Comparison of ENCODE assay signal across 1 cellular context in genomic region chr1:164613176-164613575, GRCh38.
TF ChIP-seq lines count a peak whose summit lies in the region.

No MANE protein-coding gene starts in this region.

TF ChIP-seq in HepG2, 621 proteins besides CTCF, POLR2A, EP300 and RAD21:
- TF ChIP-seq MAFF (IDR thresholded peaks at IDR 0.05; ENCODE audit: low read depth, low read length) (peak; percentile 84), XRCC5 (optimal IDR thresholded peaks at IDR 0.05; ENCODE audit: low read length) (no peak), MAFK (conservative IDR thresholded peaks at IDR 0.05 in 1 of 2, IDR thresholded peaks at IDR 0.05 in 1 of 2; ENCODE audit: low read length in 2 of 2) (peak; percentile 85 to 89), MAFG (CRISPR knock-in tag; IDR thresholded peaks at IDR 0.05) (peak; percentile 47; the same call in 1 of the 2 replicates), MLXIP (CRISPR knock-in tag; IDR thresholded peaks at IDR 0.05; ENCODE audit: borderline replicate concordance) (no peak), SNRNP70 (IDR thresholded peaks at IDR 0.05; ENCODE audit: low read depth, low read length) (no peak), RBAK (CRISPR knock-in tag; IDR thresholded peaks at IDR 0.05) (no peak), FOSL2 (CRISPR knock-in tag; IDR thresholded peaks at IDR 0.05) (0 out of 2 replicates have a peak, but pooled peaks have one; percentile 29)
- TF ChIP-seq, protein P1, sequence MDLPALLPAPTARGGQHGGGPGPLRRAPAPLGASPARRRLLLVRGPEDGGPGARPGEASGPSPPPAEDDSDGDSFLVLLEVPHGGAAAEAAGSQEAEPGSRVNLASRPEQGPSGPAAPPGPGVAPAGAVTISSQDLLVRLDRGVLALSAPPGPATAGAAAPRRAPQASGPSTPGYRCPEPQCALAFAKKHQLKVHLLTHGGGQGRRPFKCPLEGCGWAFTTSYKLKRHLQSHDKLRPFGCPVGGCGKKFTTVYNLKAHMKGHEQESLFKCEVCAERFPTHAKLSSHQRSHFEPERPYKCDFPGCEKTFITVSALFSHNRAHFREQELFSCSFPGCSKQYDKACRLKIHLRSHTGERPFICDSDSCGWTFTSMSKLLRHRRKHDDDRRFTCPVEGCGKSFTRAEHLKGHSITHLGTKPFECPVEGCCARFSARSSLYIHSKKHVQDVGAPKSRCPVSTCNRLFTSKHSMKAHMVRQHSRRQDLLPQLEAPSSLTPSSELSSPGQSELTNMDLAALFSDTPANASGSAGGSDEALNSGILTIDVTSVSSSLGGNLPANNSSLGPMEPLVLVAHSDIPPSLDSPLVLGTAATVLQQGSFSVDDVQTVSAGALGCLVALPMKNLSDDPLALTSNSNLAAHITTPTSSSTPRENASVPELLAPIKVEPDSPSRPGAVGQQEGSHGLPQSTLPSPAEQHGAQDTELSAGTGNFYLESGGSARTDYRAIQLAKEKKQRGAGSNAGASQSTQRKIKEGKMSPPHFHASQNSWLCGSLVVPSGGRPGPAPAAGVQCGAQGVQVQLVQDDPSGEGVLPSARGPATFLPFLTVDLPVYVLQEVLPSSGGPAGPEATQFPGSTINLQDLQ (CRISPR knock-in tag; IDR thresholded peaks at IDR 0.05), result no peak
TF ChIP-seq in HepG2: peak in this region for 4.
